Comparison of ENCODE assay signal across 10 cellular contexts in genomic region chr3:33716227-33716626, GRCh38. TPM values are rescaled to one million over a fixed set of nuclear protein-coding genes. Genes with fewer than 3 reads are reported as not detected.
DNase-seq lines count a peak whose midpoint lies in the region; ATAC-seq and TF ChIP-seq lines count a peak whose summit lies in the region.
"Had no signal": no experiment of that assay in that cellular context is flagged by ENCODE, and none has a peak within 500 bp of the region (broad histone marks: within the 10 kb centered on the region; RNA-seq: fewer than 3 reads in every experiment).

No MANE protein-coding gene starts in this region.

- peaks cover 7% of the 10 kb centered on the region for H3K4me1 ChIP-seq in iPS-18a (ENCODE audit: control insufficient read depth, low read depth, low read length)
- H3K4me1 ChIP-seq in suprapubic skin = peaks cover 22% of the 10 kb centered on the region

- H3K4me3 ChIP-seq in WI38 (ENCODE audit: low read depth, low read length) (peak overlapping the region; percentile 83), iPS-18a (ENCODE audit: low read length) (peak overlapping the region; percentile 64), suprapubic skin (peak overlapping the region; percentile 87)

- no peak for TF ChIP-seq EP300 in suprapubic skin (IDR thresholded peaks at IDR 0.05)

- TF ChIP-seq CTCF in WI38 (IDR thresholded peaks at IDR 0.05; ENCODE audit: low read depth, low read length) (no peak), suprapubic skin (IDR thresholded peaks at IDR 0.05) (no peak)

- DNase-seq in NOMO-1 treated with DMSO at 0.1 percent for 48 hours (lab: John Stamatoyannopoulos, UW; ENCODE audit: unreplicated experiment) (peak; percentile 23), NOMO-1 treated with dmso at 0.1 percent for 144 hours (lab: John Stamatoyannopoulos, UW; ENCODE audit: unreplicated experiment) (no peak), suprapubic skin (ENCODE audit: low spot score in 2 of 2) (no peak), SIG-M5 treated with dmso at 0.1 percent for 504 hours (lab: John Stamatoyannopoulos, UW; ENCODE audit: unreplicated experiment) (no peak)
- DNase-seq in activated CD4-positive, alpha-beta T cell treated with anti-CD3 and anti-CD28 coated beads for 4 hours = no peak
- DNase-seq: activated naive CD8-positive, alpha-beta T cell treated with anti-CD3 and anti-CD28 coated beads, Interleukin-2, amount 10 ng/mL, durations not matched to agents 7 days and 5 days; T1000 had no signal

- ATAC-seq in HG03097 (IDR thresholded peaks at IDR 0.05; ENCODE audit: low FRiP score, unreplicated experiment) = no peak

- H3K36me3 ChIP-seq in iPS-18a (ENCODE audit: control insufficient read depth, low read depth, low read length) (no peaks in the 10 kb centered on the region), suprapubic skin (no peaks in the 10 kb centered on the region)

- 43% methylated on average over 7 of the region's 7 CpGs for WGBS in suprapubic skin

- H3K27me3 ChIP-seq in iPS-18a (ENCODE audit: control insufficient read depth, insufficient read depth, low read length) = no peaks in the 10 kb centered on the region
- no peaks in the 10 kb centered on the region for H3K27me3 ChIP-seq in suprapubic skin

- TF ChIP-seq POLR2A in suprapubic skin (IDR thresholded peaks at IDR 0.05) = no peak

- H3K9me3 ChIP-seq in iPS-18a (ENCODE audit: control insufficient read depth, low read depth, low read length) = no peaks in the 10 kb centered on the region
- H3K9me3 ChIP-seq in suprapubic skin = no peaks in the 10 kb centered on the region

- H3K9ac ChIP-seq in iPS-18a (ENCODE audit: low read length) = no peak overlapping the region

- H3K27ac ChIP-seq in iPS-18a (ENCODE audit: low read length) (no peak overlapping the region), suprapubic skin (no peak overlapping the region)

RNA-seq across cellular contexts. Expression of gene CLASP2, which starts 1.8 kb away (rescaled TPM):
- total RNA-seq in suprapubic skin = 100 to 1,000 TPM in 1 of 4 donors, 10 to 100 TPM in 3; 44.8 to 140 (median 59.7) TPM
